Comparison of ENCODE assay signal across 25 cellular contexts in the genomic region with DNA sequence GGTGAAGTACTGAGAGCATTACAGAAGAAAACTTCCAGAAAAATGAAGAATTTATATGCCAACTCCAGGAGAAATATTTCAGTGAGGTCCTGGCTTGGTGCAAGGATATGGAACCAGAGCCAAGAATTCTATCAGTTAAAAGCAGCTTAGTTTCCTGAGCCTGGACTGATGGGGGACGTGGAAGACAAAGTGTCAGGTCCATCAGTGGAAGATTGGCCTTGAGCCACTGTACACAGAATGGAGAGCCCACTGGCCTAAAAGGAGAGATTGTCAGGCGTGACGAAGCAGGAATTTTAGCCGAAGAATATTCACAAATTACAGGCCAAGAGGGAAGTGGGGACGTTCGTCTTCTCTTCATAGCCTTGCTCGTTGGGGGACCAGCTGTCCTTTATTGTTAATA. TPM values are rescaled to one million over a fixed set of nuclear protein-coding genes. Genes with fewer than 3 reads are reported as not detected.
"Had no signal": no experiment of that assay in that cellular context is flagged by ENCODE, and none has a peak within 500 bp of the region (broad histone marks: within the 10 kb centered on the region; RNA-seq: fewer than 3 reads in every experiment).

No MANE protein-coding gene starts in this region.

- H3K27ac Mint-ChIP-seq: natural killer cell; stimulated activated naive B cell treated with anti-CD40 and anti-IgM and Interleukin-4, amounts not matched to agents 10 μg/mL and 1 μg/mL and 100 μg/mL, for 72 hours; stimulated activated naive CD8-positive, alpha-beta T cell treated with anti-CD3 and anti-CD28 coated beads, Interleukin-15, amount 100 ng/mL, for 72 hours had no signal

- H3K27me3 ChIP-seq: spleen, transverse colon had no signal

- H3K4me1 ChIP-seq: parathyroid adenoma, prostate gland, spleen, transverse colon had no signal

- H3K4me3 Mint-ChIP-seq: natural killer cell; stimulated activated naive B cell treated with anti-CD40 and anti-IgM and Interleukin-4, amounts not matched to agents 10 μg/mL and 1 μg/mL and 100 μg/mL, for 72 hours; stimulated activated naive CD8-positive, alpha-beta T cell treated with anti-CD3 and anti-CD28 coated beads, Interleukin-15, amount 100 ng/mL, for 72 hours had no signal

- DNase-seq: effector CD8-positive, alpha-beta T cell; heart right ventricle; kidney glomerular epithelial cell; mammary epithelial cell; natural killer cell; spleen; stimulated activated CD4-positive, alpha-beta T cell treated with anti-CD3 and anti-CD28 coated beads, Interleukin-15, amount 100 ng/mL, for 24 hours; stimulated activated CD4-positive, alpha-beta T cell treated with anti-CD3 and anti-CD28 coated beads, Interleukin-1b, Interleukin-23, amount 100 ng/mL, for 48 hours; stimulated activated CD4-positive, alpha-beta T cell treated with anti-CD3 and anti-CD28 coated beads, Interleukin-4, amount 100 ng/mL, for 24 hours; stimulated activated naive B cell treated with anti-CD40 and anti-IgM and Interleukin-4, amounts not matched to agents 10 μg/mL and 1 μg/mL and 100 μg/mL, for 72 hours; stimulated activated naive CD8-positive, alpha-beta T cell treated with anti-CD3 and anti-CD28 coated beads, Interleukin-15, amount 100 ng/mL, for 72 hours; transverse colon had no signal

- H3K4me1 Mint-ChIP-seq: natural killer cell; stimulated activated naive B cell treated with anti-CD40 and anti-IgM and Interleukin-4, amounts not matched to agents 10 μg/mL and 1 μg/mL and 100 μg/mL, for 72 hours; stimulated activated naive CD8-positive, alpha-beta T cell treated with anti-CD3 and anti-CD28 coated beads, Interleukin-15, amount 100 ng/mL, for 72 hours had no signal

- H3K9me3 ChIP-seq: prostate gland, thoracic aorta, transverse colon had no signal

- H3K36me3 Mint-ChIP-seq: natural killer cell; stimulated activated naive B cell treated with anti-CD40 and anti-IgM and Interleukin-4, amounts not matched to agents 10 μg/mL and 1 μg/mL and 100 μg/mL, for 72 hours had no signal

- H3K36me3 ChIP-seq: heart right ventricle, prostate gland, spleen, thoracic aorta, transverse colon had no signal

- H3K27ac ChIP-seq: coronary artery, heart right ventricle, parathyroid adenoma, prostate gland, spleen, thoracic aorta, transverse colon had no signal

- ATAC-seq: esophagus mucosa; heart right ventricle; left lobe of liver; natural killer cell; sciatic nerve; stimulated activated naive B cell treated with anti-CD40 and anti-IgM and Interleukin-4, amounts not matched to agents 10 μg/mL and 1 μg/mL and 100 μg/mL, for 72 hours; stimulated activated naive CD8-positive, alpha-beta T cell treated with anti-CD3 and anti-CD28 coated beads, Interleukin-15, amount 100 ng/mL, for 72 hours had no signal

- H3K9me3 Mint-ChIP-seq: natural killer cell had no signal

- H3K27me3 Mint-ChIP-seq: stimulated activated naive CD8-positive, alpha-beta T cell treated with anti-CD3 and anti-CD28 coated beads, Interleukin-15, amount 100 ng/mL, for 72 hours had no signal

- H3K4me3 ChIP-seq: coronary artery, heart right ventricle, prostate gland, spleen, thoracic aorta, transverse colon had no signal

RNA-seq across cellular contexts. Expression of gene TMEM132C, which starts 56.1 kb away (rescaled TPM):
- total RNA-seq: chondrocyte, dermis microvascular lymphatic vessel endothelial cell, fibroblast of lung, glomerular endothelial cell, mammary epithelial cell, myocyte, renal cortical epithelial cell had no signal
- polyA plus RNA-seq: fibroblast of lung, mammary epithelial cell had no signal
